ENCODE assay signal across 24 cellular contexts in the genomic region with DNA sequence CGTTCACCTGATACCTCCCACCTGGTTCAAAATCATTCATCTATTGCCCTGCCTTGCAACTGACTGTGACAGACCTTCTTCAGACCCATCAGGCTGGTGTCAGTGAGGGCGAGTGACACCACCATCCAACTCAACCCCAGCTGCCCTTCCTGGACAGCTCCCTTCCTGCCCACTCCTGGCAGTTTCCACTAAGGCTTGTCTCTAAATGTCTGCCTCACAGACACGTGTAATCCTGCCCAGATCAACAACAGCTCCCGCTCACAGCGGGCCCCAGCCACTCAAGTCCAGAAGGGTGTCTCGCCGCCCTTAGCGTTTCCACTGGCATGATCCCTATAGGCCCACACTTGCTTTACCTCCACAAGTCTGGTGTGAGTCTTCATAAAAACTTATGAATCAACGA. TPM values are rescaled to one million over a fixed set of nuclear protein-coding genes. Genes with fewer than 3 reads are reported as not detected.
DNase-seq lines count a peak whose midpoint lies in the region; ATAC-seq and TF ChIP-seq lines count a peak whose summit lies in the region.
"Had no signal": no experiment of that assay in that cellular context is flagged by ENCODE, and none has a peak within 500 bp of the region (broad histone marks: within the 10 kb centered on the region; RNA-seq: fewer than 3 reads in every experiment).

No MANE protein-coding gene starts in this region.

- H3K36me3 ChIP-seq in SK-N-SH (replicated peaks in 1 of 2; ENCODE audit: control insufficient read depth in 1 of 2, insufficient read depth in 2 of 2, low read length in 1 of 2) = peaks cover 0 to 8% of the 10 kb centered on the region in 2 experiments
- peaks cover 0 to 50% of the 10 kb centered on the region in 2 donors for H3K36me3 ChIP-seq in gastrocnemius medialis

- H3K27ac ChIP-seq in SK-N-SH (ENCODE audit: low read depth in 2 of 2, low read length in 1 of 2) (no peak overlapping the region), VCaP (peak overlapping the region; percentile 79; the same call in 1 of the 2 replicates), right cardiac atrium (ENCODE audit: low read length) (no peak overlapping the region), gastrocnemius medialis (peak overlapping the region; percentile 97 to 100 (median 98))
- H3K27ac ChIP-seq: 22Rv1, BLaER1, Peyer's patch had no signal

- no peaks in the 10 kb centered on the region for H3K79me2 ChIP-seq in SK-N-SH (ENCODE audit: insufficient read depth)

- H3K9me3 ChIP-seq in SK-N-SH = no peaks in the 10 kb centered on the region
- H3K9me3 ChIP-seq in right cardiac atrium (ENCODE audit: control insufficient read depth, low read length) = no peaks in the 10 kb centered on the region
- no peaks in the 10 kb centered on the region for H3K9me3 ChIP-seq in gastrocnemius medialis
- H3K9me3 ChIP-seq: Peyer's patch had no signal

- H3K4me3 Mint-ChIP-seq in nephron progenitor cell = no peak overlapping the region
- H3K4me3 Mint-ChIP-seq: CD8-positive, alpha-beta memory T cell had no signal

- 92% methylated on average over 9 of the region's 9 CpGs for WGBS in SK-N-SH (ENCODE audit: low lambda C conversion rate)
- WGBS in right cardiac atrium = 76% methylated on average over 9 of the region's 9 CpGs

- no peak for TF ChIP-seq CTCF in SK-N-SH (IDR thresholded peaks at IDR 0.05)
- no peak for TF ChIP-seq CTCF in VCaP (conservative IDR thresholded peaks at IDR 0.05)
- TF ChIP-seq CTCF in gastrocnemius medialis (IDR thresholded peaks at IDR 0.05 in 4 of 5, conservative IDR thresholded peaks at IDR 0.05 in 1 of 5) = no peak
- TF ChIP-seq CTCF in nephron progenitor cell (IDR thresholded peaks at IDR 0.05) = no peak

- no peaks in the 10 kb centered on the region for H3K27me3 ChIP-seq in SK-N-SH (ENCODE audit: insufficient read depth)
- no peaks in the 10 kb centered on the region for H3K27me3 ChIP-seq in right cardiac atrium (ENCODE audit: control insufficient read depth, insufficient read depth)
- no peaks in the 10 kb centered on the region for H3K27me3 ChIP-seq in gastrocnemius medialis
- H3K27me3 ChIP-seq: BLaER1, Peyer's patch had no signal

- peak; percentile 16 to 59 for TF ChIP-seq POLR2A in gastrocnemius medialis (IDR thresholded peaks at IDR 0.05)

- CTCF ChIA-PET in SK-N-SH (lab: Yijun Ruan, JAX) = interaction anchor here (1.1 kb wide), 1 partner anchor 10 kb away, joined by 3 read pairs; no protein-coding TSS in a partner anchor

- H3K4me2 ChIP-seq in SK-N-SH = no peak overlapping the region
- H3K4me2 ChIP-seq: BLaER1 had no signal

- TF ChIP-seq RAD21 in SK-N-SH (IDR thresholded peaks at IDR 0.05; ENCODE audit: low read length) = no peak

- H2AFZ ChIP-seq in SK-N-SH (ENCODE audit: low read depth) = no peak overlapping the region

- intact Hi-C loops in right cardiac atrium (cut with DNase I) = no loop called here
- intact Hi-C loops in gastrocnemius medialis (cut with DNase I; ENCODE audit: low total_unique reads) = no loop called here

- no peak for DNase-seq in SK-N-SH
- DNase-seq in right cardiac atrium = no peak
- DNase-seq in gastrocnemius medialis = peak in 1 of 2 donors; percentile 71
- DNase-seq in nephron progenitor cell = no peak
- DNase-seq in C1 segment of cervical spinal cord (lab: John Stamatoyannopoulos, UW) = no peak
- DNase-seq: ACHN; Calu3; CD8-positive, alpha-beta memory T cell; DMS153; GOT3; HCEC 1CT; IMR-90; NCI-H1694; NCI-H2081; NCI-H2171; NCI-H345; NCI-H524 treated with DMSO at 0.1 percent for 48 hours; NCI-H82; Peyer's patch had no signal

- no peak for ATAC-seq in SK-N-SH treated with all-trans-retinoic acid at 6 μM for 48 hours
- peak; percentile 40 to 43 for ATAC-seq in right cardiac atrium
- peak; percentile 6 to 19 for ATAC-seq in gastrocnemius medialis
- no peak for ATAC-seq in GM21390 (IDR thresholded peaks at IDR 0.05; ENCODE audit: unreplicated experiment)

- H3K4me3 ChIP-seq in SK-N-SH (ENCODE audit: low read depth in 2 of 2, low read length in 1 of 2) (no peak overlapping the region), right cardiac atrium (ENCODE audit: low read length) (no peak overlapping the region), gastrocnemius medialis (peak overlapping the region in 3 of 4 donors; percentile 6 to 32 (median 16))
- H3K4me3 ChIP-seq: BLaER1, Peyer's patch had no signal

- H3F3A ChIP-seq in SK-N-SH (replicated peaks; ENCODE audit: insufficient read depth) = peaks cover 5% of the 10 kb centered on the region

- peaks cover 6% of the 10 kb centered on the region for H3K9me3 Mint-ChIP-seq in nephron progenitor cell

- no peak overlapping the region for H3K9ac ChIP-seq in SK-N-SH
- H3K9ac ChIP-seq: BLaER1 had no signal

- peaks cover 4% of the 10 kb centered on the region for H3K4me1 Mint-ChIP-seq in nephron progenitor cell

- no peak for TF ChIP-seq EP300 in SK-N-SH (IDR thresholded peaks at IDR 0.05; ENCODE audit: borderline replicate concordance in 1 of 2, low read depth in 1 of 2, low read length in 1 of 2)

- H3K4me1 ChIP-seq in SK-N-SH (ENCODE audit: control insufficient read depth in 1 of 2, insufficient read depth in 2 of 2, low read depth in 1 of 2, low read length in 1 of 2) (peaks cover 4 to 18% of the 10 kb centered on the region in 2 experiments; a peak in 2 of 4 replicates), right cardiac atrium (ENCODE audit: control insufficient read depth, insufficient read depth, low read length) (peaks cover 16% of the 10 kb centered on the region), gastrocnemius medialis (peaks cover 79 to 92% of the 10 kb centered on the region in 2 donors)
- H3K4me1 ChIP-seq: Peyer's patch had no signal

- POLR2A ChIA-PET in SK-N-SH (lab: Yijun Ruan, JAX) = no interaction called here

- H3K9me2 ChIP-seq in SK-N-SH = no peaks in the 10 kb centered on the region

- H3K36me3 Mint-ChIP-seq in nephron progenitor cell (ENCODE audit: low read depth) = no peaks in the 10 kb centered on the region

- peaks cover 5% of the 10 kb centered on the region; the same call in 1 of the 2 replicates for H4K20me1 ChIP-seq in SK-N-SH (ENCODE audit: insufficient read depth)

- H3K27me3 Mint-ChIP-seq in nephron progenitor cell (ENCODE audit: low read depth, poor library complexity) = peaks cover 21% of the 10 kb centered on the region
- H3K27me3 Mint-ChIP-seq: CD8-positive, alpha-beta memory T cell had no signal

- no peak overlapping the region for H3K27ac Mint-ChIP-seq in nephron progenitor cell
- H3K27ac Mint-ChIP-seq: CD8-positive, alpha-beta memory T cell had no signal

- in situ Hi-C loops in gastrocnemius medialis (cut with MboI; ENCODE audit: low sequenced_read_pairs in 4 of 4) = no loop called here

TF ChIP-seq in SK-N-SH treated with all-trans-retinoic acid at 6 μM for 48 hours, 23 proteins besides CTCF, POLR2A, EP300 and RAD21:
- TF ChIP-seq RARB (CRISPR knock-in tag; IDR thresholded peaks at IDR 0.05) (no peak), TCF4 (CRISPR knock-in tag; IDR thresholded peaks at IDR 0.05; ENCODE audit: borderline replicate concordance) (no peak), ZNF70 (CRISPR knock-in tag; IDR thresholded peaks at IDR 0.05) (no peak), ISL1 (CRISPR knock-in tag; IDR thresholded peaks at IDR 0.05) (no peak)
TF ChIP-seq in SK-N-SH treated with all-trans-retinoic acid at 6 μM for 48 hours: peak in this region for 0.

RNA-seq across cellular contexts. Expression of a gene that starts 28.9 kb away (rescaled TPM):
- polyA plus RNA-seq in SK-N-SH (2012; rRNA removed) (7.9 and 9.0 TPM in 2 replicates), right cardiac atrium (129 TPM)
- polyA plus RNA-seq in SK-N-SH (2012; cell fraction: cytosol; rRNA removed) = 8.7 and 10.3 TPM in 2 replicates
- polyA plus RNA-seq in SK-N-SH (2012; cell fraction: nucleus; rRNA removed) = 6.5 and 10.6 TPM in 2 replicates
- total RNA-seq in right cardiac atrium (100 to 1,000 TPM in 2 of 4 donors, 10 to 100 TPM in 2; 94.6 to 149 (median 106) TPM), gastrocnemius medialis (1,000 to 10,000 TPM in 3 of 4 donors, 100 to 1,000 TPM in 1; 591 to 2,181 (median 1,316) TPM)

Comparison
In these comparisons a context has a peak if more than half of its experiments do, and no peak if none do; other contexts are left out.
1. H3K27ac ChIP-seq: peak in VCaP (single experiment) and gastrocnemius medialis (4 of 4); none in SK-N-SH (0 of 2) and right cardiac atrium (single experiment).
2. H3K4me3 ChIP-seq: peak in gastrocnemius medialis (3 of 4); none in SK-N-SH (0 of 2) and right cardiac atrium (single experiment).
3. ATAC-seq: peak in right cardiac atrium (2 of 2) and gastrocnemius medialis (2 of 2); none in SK-N-SH treated with all-trans-retinoic acid at 6 μM for 48 hours (single experiment) and GM21390 (single experiment).